In the genomic region with DNA sequence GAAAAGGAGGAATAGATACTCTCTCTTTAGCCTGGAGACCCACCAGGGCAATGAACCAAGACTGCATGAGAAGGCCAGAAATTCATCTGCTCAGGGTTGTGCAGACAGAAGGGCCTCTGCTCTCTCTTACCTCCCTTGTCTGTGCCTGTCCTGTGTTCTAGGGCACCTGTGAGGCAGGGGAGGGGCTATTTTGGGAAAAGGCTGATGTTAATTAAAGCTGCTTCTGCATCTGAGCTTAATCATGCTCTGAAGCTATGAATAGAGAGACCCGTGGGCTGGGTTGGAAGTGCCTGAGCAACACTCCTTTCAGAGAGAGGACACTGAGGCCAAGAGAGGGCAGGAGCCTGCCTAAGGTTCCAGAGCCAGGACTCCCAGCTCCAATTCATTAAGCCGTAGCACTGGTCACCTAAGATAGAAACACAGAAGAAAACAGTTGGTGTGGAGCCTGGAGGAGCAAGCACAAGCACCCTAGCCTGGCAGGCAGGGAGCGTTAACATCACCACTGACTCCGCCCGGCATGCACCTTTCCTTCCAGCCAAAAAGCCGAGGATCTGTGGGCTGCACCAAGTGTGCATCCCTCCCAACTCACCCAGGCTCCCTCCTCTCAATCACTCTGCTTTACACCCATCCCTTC, we compare ENCODE assay signal across 11 cellular contexts. TPM values are rescaled to one million over a fixed set of nuclear protein-coding genes. Genes with fewer than 3 reads are reported as not detected.
DNase-seq lines count a peak whose midpoint lies in the region; ATAC-seq, FAIRE-seq and TF ChIP-seq lines count a peak whose summit lies in the region.
"Had no signal": no experiment of that assay in that cellular context is flagged by ENCODE, and none has a peak within 500 bp of the region (broad histone marks: within the 10 kb centered on the region; RNA-seq: fewer than 3 reads in every experiment).

No MANE protein-coding gene starts in this region.

- TF ChIP-seq EP300 in HepG2 (IDR thresholded peaks at IDR 0.05; ENCODE audit: low read depth in 2 of 2, low read length in 2 of 2) (no peak), HepG2 (CRISPR knock-in tag; IDR thresholded peaks at IDR 0.05; ENCODE audit: borderline replicate concordance) (no peak)

- H3K4me3 Mint-ChIP-seq in endothelial cell (ENCODE audit: unreplicated experiment) (no peak overlapping the region), type B pancreatic cell (peak overlapping the region; percentile 11)

- POLR2A ChIA-PET in HepG2 (lab: Yijun Ruan, JAX): interaction anchor here (0.9 to 2.4 kb wide), 6 partner anchors 9 to 92 kb away, joined by 3 to 23 read pairs (median 3); partner anchors contain the start of genes DNAJC18 and UBE2D2

- no peak for TF ChIP-seq RAD21 in HepG2 (CRISPR knock-in tag; IDR thresholded peaks at IDR 0.05)

- peaks cover 21% of the 10 kb centered on the region for H3K4me1 Mint-ChIP-seq in endothelial cell (ENCODE audit: unreplicated experiment)
- peaks cover 13% of the 10 kb centered on the region for H3K4me1 Mint-ChIP-seq in type B pancreatic cell (ENCODE audit: unreplicated experiment)

- TF ChIP-seq CTCF in HepG2 (CRISPR knock-in tag; IDR thresholded peaks at IDR 0.05) (no peak), right lobe of liver (IDR thresholded peaks at IDR 0.05) (no peak), endothelial cell (IDR thresholded peaks at IDR 0.05; ENCODE audit: unreplicated experiment) (peak; percentile 13), type B pancreatic cell (conservative IDR thresholded peaks at IDR 0.05) (peak; percentile 10)

- no peaks in the 10 kb centered on the region for H3K79me2 ChIP-seq in HepG2 (ENCODE audit: insufficient read depth, low read length)
- no peaks in the 10 kb centered on the region for H3K79me2 ChIP-seq in Karpas-422 (ENCODE audit: low read length)

- H3K27ac ChIP-seq in HepG2 (ENCODE audit: extremely low read length, insufficient read depth, low read length) (no peak overlapping the region), right lobe of liver (no peak overlapping the region), Karpas-422 (ENCODE audit: low read length) (no peak overlapping the region)

- CTCF ChIA-PET in HepG2 (lab: Yijun Ruan, JAX; ENCODE audit: low intra/inter-chr PET ratio, low total read pairs): interaction anchor here (1.3 to 3.2 kb wide), 2 partner anchors 92 to 129 kb away, joined by 4 to 60 read pairs; no protein-coding TSS in a partner anchor

- H3K27me3 ChIP-seq in HepG2 (ENCODE audit: control insufficient read depth in 1 of 2, insufficient read depth in 2 of 2, low read length in 2 of 2) (no peaks in the 10 kb centered on the region; a peak in 1 of 5 replicates), right lobe of liver (no peaks in the 10 kb centered on the region), Karpas-422 (ENCODE audit: low read length) (no peaks in the 10 kb centered on the region)

- no peak for FAIRE-seq in HepG2 (lab: Jason Lieb, UNC)

- no peaks in the 10 kb centered on the region for H3K9me2 ChIP-seq in Karpas-422 (replicated peaks; ENCODE audit: insufficient read depth, low read length)

- DNase-seq in HepG2 (ENCODE audit: low spot score) (no peak), right lobe of liver (no peak), Karpas-422 (no peak), endothelial cell (ENCODE audit: low spot score) (no peak), type B pancreatic cell (ENCODE audit: extremely low spot score, unreplicated experiment) (no peak), NCI-H526 (lab: John Stamatoyannopoulos, UW) (no peak), NCI-H1694 (lab: John Stamatoyannopoulos, UW) (no peak), NCI-H2171 (lab: John Stamatoyannopoulos, UW) (no peak)
- DNase-seq: cortex of kidney had no signal

- H3K9me3 ChIP-seq in HepG2 (ENCODE audit: low read length) (no peaks in the 10 kb centered on the region), right lobe of liver (no peaks in the 10 kb centered on the region), Karpas-422 (ENCODE audit: low read length) (no peaks in the 10 kb centered on the region)

- H3K4me3 ChIP-seq in HepG2 (replicated peaks in 1 of 3; ENCODE audit: insufficient read depth in 1 of 3, low read depth in 2 of 3, low read length in 3 of 3) (no peak overlapping the region), right lobe of liver (no peak overlapping the region), Karpas-422 (ENCODE audit: low read length) (no peak overlapping the region)

- TF ChIP-seq POLR2A in HepG2 (IDR thresholded peaks at IDR 0.05; ENCODE audit: insufficient read depth in 1 of 2, low read depth in 2 of 2, low read length in 2 of 2): no peak; a peak in 1 of 4 replicates
- no peak for TF ChIP-seq POLR2A in right lobe of liver (IDR thresholded peaks at IDR 0.05)

- H3K36me3 Mint-ChIP-seq in endothelial cell (ENCODE audit: low read depth, unreplicated experiment) (peaks cover 8% of the 10 kb centered on the region), type B pancreatic cell (no peaks in the 10 kb centered on the region)
- H3K36me3 Mint-ChIP-seq: naive thymus-derived CD8-positive, alpha-beta T cell had no signal

- no peaks in the 10 kb centered on the region for H3K9me3 Mint-ChIP-seq in endothelial cell (ENCODE audit: unreplicated experiment)
- H3K9me3 Mint-ChIP-seq in type B pancreatic cell: no peaks in the 10 kb centered on the region
- H3K9me3 Mint-ChIP-seq: naive thymus-derived CD8-positive, alpha-beta T cell had no signal

- H3K36me3 ChIP-seq in HepG2 (replicated peaks in 1 of 2; ENCODE audit: control insufficient read depth in 1 of 2, insufficient read depth in 2 of 2, low read length in 2 of 2) (peaks cover 5 to 28% of the 10 kb centered on the region in 2 experiments; a peak in 4 of 5 replicates), right lobe of liver (no peaks in the 10 kb centered on the region), Karpas-422 (ENCODE audit: insufficient read depth, low read length) (no peaks in the 10 kb centered on the region)

- 88% methylated on average over 4 of the region's 6 CpGs for WGBS in HepG2 (ENCODE audit: low lambda C conversion rate)
- 71% methylated on average over 1 of the region's 6 CpGs for whole genome bisulfite sequencing in right lobe of liver (ENCODE audit: insufficient coverage, low coverage, low lambda C conversion rate, missing lambda C conversion rate)

- H3K27me3 Mint-ChIP-seq in endothelial cell (ENCODE audit: unreplicated experiment) (peaks cover 16% of the 10 kb centered on the region), type B pancreatic cell (peaks cover 5% of the 10 kb centered on the region)
- H3K27me3 Mint-ChIP-seq: naive thymus-derived CD8-positive, alpha-beta T cell had no signal

- H3K9ac ChIP-seq in HepG2 (ENCODE audit: insufficient read depth, low read depth, low read length) (no peak overlapping the region), Karpas-422 (ENCODE audit: low read length) (0 out of 2 replicates have a peak overlapping the region, but pooled peaks have one; percentile 10)

- H4K20me1 ChIP-seq in HepG2 (ENCODE audit: insufficient read depth, low read length) (no peaks in the 10 kb centered on the region), Karpas-422 (ENCODE audit: insufficient read depth, low read depth, low read length) (no peaks in the 10 kb centered on the region)

- ATAC-seq in HepG2 (no peak), right lobe of liver (no peak)

- no peak overlapping the region for H2AFZ ChIP-seq in HepG2 (ENCODE audit: low read length)
- no peak overlapping the region; the same call in 1 of the 2 replicates for H2AFZ ChIP-seq in Karpas-422 (ENCODE audit: low read length)

- no peak overlapping the region for H3K4me2 ChIP-seq in HepG2 (ENCODE audit: low read depth, low read length)
- no peak overlapping the region for H3K4me2 ChIP-seq in Karpas-422 (ENCODE audit: low read depth, low read length, poor library complexity, severe bottlenecking)

- H3K27ac Mint-ChIP-seq in endothelial cell (ENCODE audit: unreplicated experiment): peak overlapping the region; percentile 30
- H3K27ac Mint-ChIP-seq in type B pancreatic cell: no peak overlapping the region

- H3K4me1 ChIP-seq in HepG2 (ENCODE audit: insufficient read depth, low read length): peaks cover 18% of the 10 kb centered on the region
- H3K4me1 ChIP-seq in right lobe of liver: no peaks in the 10 kb centered on the region
- H3K4me1 ChIP-seq in Karpas-422 (ENCODE audit: low read length): peaks cover 23% of the 10 kb centered on the region

- BruUV-seq in HepG2 (replicated peaks; lab: Mats Ljungman, UMichigan): no TSS peak

- in situ Hi-C loops in HepG2 (cut with HindIII; ENCODE audit: extremely low pct_ligation_motif_present, low pct_unique_long_range_greater_than_20kb): no loop called here

- intact Hi-C loops in HepG2 (cut with micrococcal nuclease; ENCODE audit: unreplicated experiment): loop anchor here (1.0 kb wide), 1 partner anchor 92 kb away; no protein-coding TSS in a partner anchor
- intact Hi-C loops in right lobe of liver (cut with DNase I): loop anchor here (5.0 kb wide), 2 partner anchors 87 to 92 kb away; no protein-coding TSS in a partner anchor

RNA-seq across cellular contexts. Expression of gene STING1, which starts 31.4 kb away (rescaled TPM):
- total RNA-seq in HepG2 (2016; rRNA removed; fragmentation: Illumina TruSeq; extraction: Trizol) (0.56 and 1.3 TPM in 2 replicates), right lobe of liver (10 to 100 TPM in 2 of 6 experiments, 1 to 10 TPM in 4; 4.9 to 11.3 (median 7.0) TPM), endothelial cell (ENCODE audit: unreplicated experiment) (69.1 TPM), type B pancreatic cell (ENCODE audit: low replicate concordance) (4.1 and 7.7 TPM in 2 replicates)
- 0.40 and 0.71 TPM in 2 replicates for total RNA-seq in HepG2 (2016; cell fraction: cytosol; rRNA removed; fragmentation: Illumina TruSeq; extraction: Trizol; ENCODE audit: low read depth)
- total RNA-seq in HepG2 (2016; cell fraction: insoluble cytoplasmic fraction; rRNA removed; fragmentation: Illumina TruSeq; extraction: Trizol): 0.59 and 1.8 TPM in 2 replicates
- total RNA-seq in HepG2 (2016; cell fraction: membrane; rRNA removed; fragmentation: Illumina TruSeq; extraction: Trizol): 1.0 and 1.5 TPM in 2 replicates
- 2.5 and 3.9 TPM in 2 replicates for total RNA-seq in HepG2 (2016; cell fraction: nucleus; rRNA removed; fragmentation: Illumina TruSeq; extraction: Trizol)
- 4.4 and 5.1 TPM in 2 replicates for polyA plus RNA-seq in HepG2 (2011; rRNA removed)
- 2.4 and 3.4 TPM in 2 replicates for polyA plus RNA-seq in HepG2 (2011; cell fraction: cytosol; rRNA removed)
- polyA plus RNA-seq in HepG2 (2011; cell fraction: nucleus; rRNA removed): 22.3 and 29.1 TPM in 2 replicates
- polyA plus RNA-seq in HepG2 (2012): 2.3 and 2.4 TPM in 2 replicates
- 0.61 and 0.71 TPM in 2 replicates for polyA plus RNA-seq in HepG2 (2016; cell fraction: cytosol; fragmentation: Illumina TruSeq; extraction: Trizol; ENCODE audit: low read depth)
- 1.1 and 1.5 TPM in 2 replicates for polyA plus RNA-seq in HepG2 (2016; cell fraction: insoluble cytoplasmic fraction; fragmentation: Illumina TruSeq; extraction: Trizol; ENCODE audit: low read depth)
- 0.69 and 1.1 TPM in 2 replicates for polyA plus RNA-seq in HepG2 (2016; cell fraction: membrane; fragmentation: Illumina TruSeq; extraction: Trizol; ENCODE audit: low read depth)
- 4.0 and 5.3 TPM in 2 replicates for polyA plus RNA-seq in HepG2 (2016; cell fraction: nucleus; fragmentation: Illumina TruSeq; extraction: Trizol; ENCODE audit: insufficient read depth, low read depth)
- polyA minus RNA-seq in HepG2 (2011; rRNA and poly(A)+ RNA removed; ENCODE audit: low replicate concordance): 3.6 and 36.7 TPM in 2 replicates
- 2.2 and 3.8 TPM in 2 replicates for polyA minus RNA-seq in HepG2 (2011; cell fraction: cytosol; rRNA and poly(A)+ RNA removed)
- polyA minus RNA-seq in HepG2 (2011; cell fraction: nucleus; rRNA and poly(A)+ RNA removed): 4.4 and 5.2 TPM in 2 replicates
- total RNA-seq in Karpas-422 (2014; rRNA removed; shearing (Covaris generic); ENCODE audit: low replicate concordance): not detected in 2 replicates

RNA-seq across cellular contexts. Expression of gene SMIM33, which starts 43.2 kb away (rescaled TPM):
- not detected in 2 replicates for total RNA-seq in HepG2 (2016; rRNA removed; fragmentation: Illumina TruSeq; extraction: Trizol)
- not detected in 2 replicates for total RNA-seq in HepG2 (2016; cell fraction: cytosol; rRNA removed; fragmentation: Illumina TruSeq; extraction: Trizol; ENCODE audit: low read depth)
- total RNA-seq in HepG2 (2016; cell fraction: insoluble cytoplasmic fraction; rRNA removed; fragmentation: Illumina TruSeq; extraction: Trizol): not detected in 2 replicates
- total RNA-seq in HepG2 (2016; cell fraction: membrane; rRNA removed; fragmentation: Illumina TruSeq; extraction: Trizol): not detected in 2 replicates
- total RNA-seq in HepG2 (2016; cell fraction: nucleus; rRNA removed; fragmentation: Illumina TruSeq; extraction: Trizol): not detected in 2 replicates
- 0.03 TPM in 1 of 2 replicates, not detected in the other for polyA plus RNA-seq in HepG2 (2011; rRNA removed)
- polyA plus RNA-seq in HepG2 (2011; cell fraction: cytosol; rRNA removed): not detected in 2 replicates
- not detected in 2 replicates for polyA plus RNA-seq in HepG2 (2011; cell fraction: nucleus; rRNA removed)
- not detected in 2 replicates for polyA plus RNA-seq in HepG2 (2012)
- not detected in 2 replicates for polyA plus RNA-seq in HepG2 (2016; cell fraction: cytosol; fragmentation: Illumina TruSeq; extraction: Trizol; ENCODE audit: low read depth)
- polyA plus RNA-seq in HepG2 (2016; cell fraction: insoluble cytoplasmic fraction; fragmentation: Illumina TruSeq; extraction: Trizol; ENCODE audit: low read depth): not detected in 2 replicates
- polyA plus RNA-seq in HepG2 (2016; cell fraction: membrane; fragmentation: Illumina TruSeq; extraction: Trizol; ENCODE audit: low read depth): not detected in 2 replicates
- not detected in 2 replicates for polyA plus RNA-seq in HepG2 (2016; cell fraction: nucleus; fragmentation: Illumina TruSeq; extraction: Trizol; ENCODE audit: insufficient read depth, low read depth)
- polyA minus RNA-seq in HepG2 (2011; rRNA and poly(A)+ RNA removed; ENCODE audit: low replicate concordance): 0.18 TPM in 1 of 2 replicates, not detected in the other
- polyA minus RNA-seq in HepG2 (2011; cell fraction: cytosol; rRNA and poly(A)+ RNA removed): not detected in 2 replicates
- not detected in 2 replicates for polyA minus RNA-seq in HepG2 (2011; cell fraction: nucleus; rRNA and poly(A)+ RNA removed)
- total RNA-seq in right lobe of liver: not detected
- not detected in 2 replicates for total RNA-seq in Karpas-422 (2014; rRNA removed; shearing (Covaris generic); ENCODE audit: low replicate concordance)
- total RNA-seq in endothelial cell (ENCODE audit: unreplicated experiment): not detected
- not detected in 2 replicates for total RNA-seq in type B pancreatic cell (ENCODE audit: low replicate concordance)
- total RNA-seq: kidney epithelial cell had no signal

RNA-seq across cellular contexts. Expression of gene UBE2D2, which starts 47.2 kb away (rescaled TPM):
- 109 and 118 TPM in 2 replicates for total RNA-seq in HepG2 (2016; rRNA removed; fragmentation: Illumina TruSeq; extraction: Trizol)
- 111 and 139 TPM in 2 replicates for total RNA-seq in HepG2 (2016; cell fraction: cytosol; rRNA removed; fragmentation: Illumina TruSeq; extraction: Trizol; ENCODE audit: low read depth)
- total RNA-seq in HepG2 (2016; cell fraction: insoluble cytoplasmic fraction; rRNA removed; fragmentation: Illumina TruSeq; extraction: Trizol): 93.2 and 113 TPM in 2 replicates
- 196 and 210 TPM in 2 replicates for total RNA-seq in HepG2 (2016; cell fraction: membrane; rRNA removed; fragmentation: Illumina TruSeq; extraction: Trizol)
- 43.4 and 55.4 TPM in 2 replicates for total RNA-seq in HepG2 (2016; cell fraction: nucleus; rRNA removed; fragmentation: Illumina TruSeq; extraction: Trizol)
- 59.9 and 79.1 TPM in 2 replicates for polyA plus RNA-seq in HepG2 (2011; rRNA removed)
- 23.8 and 37.3 TPM in 2 replicates for polyA plus RNA-seq in HepG2 (2011; cell fraction: cytosol; rRNA removed)
- 22.3 and 35.1 TPM in 2 replicates for polyA plus RNA-seq in HepG2 (2011; cell fraction: nucleus; rRNA removed)
- 154 and 174 TPM in 2 replicates for polyA plus RNA-seq in HepG2 (2012)
- polyA plus RNA-seq in HepG2 (2016; cell fraction: cytosol; fragmentation: Illumina TruSeq; extraction: Trizol; ENCODE audit: low read depth): 266 and 332 TPM in 2 replicates
- polyA plus RNA-seq in HepG2 (2016; cell fraction: insoluble cytoplasmic fraction; fragmentation: Illumina TruSeq; extraction: Trizol; ENCODE audit: low read depth): 161 and 175 TPM in 2 replicates
- polyA plus RNA-seq in HepG2 (2016; cell fraction: membrane; fragmentation: Illumina TruSeq; extraction: Trizol; ENCODE audit: low read depth): 293 and 345 TPM in 2 replicates
- polyA plus RNA-seq in HepG2 (2016; cell fraction: nucleus; fragmentation: Illumina TruSeq; extraction: Trizol; ENCODE audit: insufficient read depth, low read depth): 120 and 128 TPM in 2 replicates
- 14.5 and 25.8 TPM in 2 replicates for polyA minus RNA-seq in HepG2 (2011; rRNA and poly(A)+ RNA removed; ENCODE audit: low replicate concordance)
- polyA minus RNA-seq in HepG2 (2011; cell fraction: cytosol; rRNA and poly(A)+ RNA removed): 41.2 and 47.5 TPM in 2 replicates
- polyA minus RNA-seq in HepG2 (2011; cell fraction: nucleus; rRNA and poly(A)+ RNA removed): 32.2 and 38.5 TPM in 2 replicates
- total RNA-seq in right lobe of liver: 10 to 100 TPM; 38.3 to 68.3 (median 53.1) TPM
- total RNA-seq in Karpas-422 (2014; rRNA removed; shearing (Covaris generic); ENCODE audit: low replicate concordance): 80.2 and 105 TPM in 2 replicates
- total RNA-seq in endothelial cell (ENCODE audit: unreplicated experiment): 214 TPM
- total RNA-seq in type B pancreatic cell (ENCODE audit: low replicate concordance): 140 and 153 TPM in 2 replicates

RNA-seq across cellular contexts. Expression of gene ECSCR, which starts 51.4 kb away (rescaled TPM):
- total RNA-seq in HepG2 (2016; rRNA removed; fragmentation: Illumina TruSeq; extraction: Trizol) (not detected in 2 replicates), right lobe of liver (1 to 10 TPM; 1.2 to 5.1 (median 2.3) TPM), endothelial cell (ENCODE audit: unreplicated experiment) (565 TPM), type B pancreatic cell (ENCODE audit: low replicate concordance) (not detected in 2 replicates)
- total RNA-seq in HepG2 (2016; cell fraction: cytosol; rRNA removed; fragmentation: Illumina TruSeq; extraction: Trizol; ENCODE audit: low read depth): not detected in 2 replicates
- 0.18 TPM in 1 of 2 replicates, not detected in the other for total RNA-seq in HepG2 (2016; cell fraction: insoluble cytoplasmic fraction; rRNA removed; fragmentation: Illumina TruSeq; extraction: Trizol)
- 0.34 and 0.48 TPM in 2 replicates for total RNA-seq in HepG2 (2016; cell fraction: membrane; rRNA removed; fragmentation: Illumina TruSeq; extraction: Trizol)
- not detected in 2 replicates for total RNA-seq in HepG2 (2016; cell fraction: nucleus; rRNA removed; fragmentation: Illumina TruSeq; extraction: Trizol)
- polyA plus RNA-seq in HepG2 (2011; rRNA removed): 0.13 and 0.18 TPM in 2 replicates
- 0.07 TPM in 1 of 2 replicates, not detected in the other for polyA plus RNA-seq in HepG2 (2011; cell fraction: cytosol; rRNA removed)
- polyA plus RNA-seq in HepG2 (2011; cell fraction: nucleus; rRNA removed): 0.14 and 0.27 TPM in 2 replicates
- polyA plus RNA-seq in HepG2 (2012): not detected in 2 replicates
- polyA plus RNA-seq in HepG2 (2016; cell fraction: cytosol; fragmentation: Illumina TruSeq; extraction: Trizol; ENCODE audit: low read depth): 0.46 and 0.48 TPM in 2 replicates
- not detected in 2 replicates for polyA plus RNA-seq in HepG2 (2016; cell fraction: insoluble cytoplasmic fraction; fragmentation: Illumina TruSeq; extraction: Trizol; ENCODE audit: low read depth)
- not detected in 2 replicates for polyA plus RNA-seq in HepG2 (2016; cell fraction: membrane; fragmentation: Illumina TruSeq; extraction: Trizol; ENCODE audit: low read depth)
- not detected in 2 replicates for polyA plus RNA-seq in HepG2 (2016; cell fraction: nucleus; fragmentation: Illumina TruSeq; extraction: Trizol; ENCODE audit: insufficient read depth, low read depth)
- polyA minus RNA-seq in HepG2 (2011; rRNA and poly(A)+ RNA removed; ENCODE audit: low replicate concordance): 0.86 TPM in 1 of 2 replicates, not detected in the other
- polyA minus RNA-seq in HepG2 (2011; cell fraction: cytosol; rRNA and poly(A)+ RNA removed): not detected in 2 replicates
- not detected in 2 replicates for polyA minus RNA-seq in HepG2 (2011; cell fraction: nucleus; rRNA and poly(A)+ RNA removed)
- not detected in 2 replicates for total RNA-seq in Karpas-422 (2014; rRNA removed; shearing (Covaris generic); ENCODE audit: low replicate concordance)
- total RNA-seq: kidney epithelial cell; naive thymus-derived CD8-positive, alpha-beta T cell had no signal

Comparison
In these comparisons a context has a peak if more than half of its experiments do, and no peak if none do; other contexts are left out.
1. CTCF ChIP-seq: peak in endothelial cell (single experiment) and type B pancreatic cell (single experiment); none in HepG2 (single experiment) and right lobe of liver (0 of 4).